Comparison of ENCODE assay signal across 13 cellular contexts in the genomic region with DNA sequence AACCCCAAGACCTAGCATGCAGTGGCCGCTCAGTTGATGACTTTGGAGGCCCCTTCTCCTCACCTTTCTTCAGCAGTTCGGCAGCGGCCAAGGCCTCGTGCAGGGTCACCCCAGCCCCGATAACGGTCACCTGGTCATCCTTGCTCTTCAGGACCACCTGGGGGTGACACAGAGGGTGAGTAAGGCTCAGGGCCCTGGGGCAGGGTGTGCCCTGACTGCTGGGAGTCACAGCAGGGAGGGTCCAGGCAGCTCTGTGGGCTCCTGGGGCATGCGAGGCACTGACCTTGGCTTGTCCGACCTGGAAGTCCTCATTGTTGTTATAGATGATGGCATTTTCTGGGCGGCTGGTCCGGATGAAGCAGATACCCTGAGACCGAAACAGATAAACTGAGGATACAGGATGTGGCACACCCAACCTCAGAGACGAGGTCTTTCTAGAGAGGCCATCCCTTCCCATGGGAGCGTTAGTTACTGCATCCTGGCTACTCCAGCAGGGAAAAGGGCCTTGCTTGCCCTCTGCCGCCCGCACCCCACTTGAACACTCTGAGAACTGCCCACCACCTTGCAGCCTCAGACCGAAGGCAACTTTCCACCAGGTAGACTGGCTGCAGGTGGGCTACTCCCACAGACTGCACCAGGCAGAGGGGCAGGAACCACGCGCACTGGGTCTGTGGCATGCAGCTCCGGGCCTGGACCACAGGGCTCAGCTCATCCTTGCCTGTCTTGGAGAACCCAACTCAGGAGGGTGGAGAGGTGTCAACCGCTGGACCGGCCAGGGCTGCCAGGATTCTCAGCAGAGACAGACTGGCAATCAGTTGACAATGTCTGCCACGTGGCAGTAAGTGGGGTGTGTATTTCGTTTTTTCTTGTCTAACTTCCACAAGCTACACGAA.
"Had no signal": no experiment of that assay in that cellular context is flagged by ENCODE, and none has a peak within 500 bp of the region (broad histone marks: within the 10 kb centered on the region; RNA-seq: fewer than 3 reads in every experiment).

No MANE protein-coding gene starts in this region.

- H3K27ac ChIP-seq: gastrocnemius medialis, prostate gland, right lobe of liver, VCaP had no signal

- H3K4me3 Mint-ChIP-seq: activated CD8-positive, alpha-beta T cell treated with anti-CD3 and anti-CD28 coated beads for 36 hours; activated naive CD4-positive, alpha-beta T cell treated with anti-CD3 and anti-CD28 coated beads for 36 hours; naive thymus-derived CD4-positive, alpha-beta T cell had no signal

- H3K27ac Mint-ChIP-seq: activated naive CD4-positive, alpha-beta T cell treated with anti-CD3 and anti-CD28 coated beads for 36 hours had no signal

- H3K27me3 Mint-ChIP-seq: activated CD8-positive, alpha-beta T cell treated with anti-CD3 and anti-CD28 coated beads for 36 hours; naive thymus-derived CD4-positive, alpha-beta T cell had no signal

- H3K9me3 ChIP-seq: gastrocnemius medialis, prostate gland, right lobe of liver had no signal

- H3K4me3 ChIP-seq: gastrocnemius medialis, prostate gland, right lobe of liver had no signal

- H3K27me3 ChIP-seq: gastrocnemius medialis, right lobe of liver had no signal

- H3K9me3 Mint-ChIP-seq: activated CD8-positive, alpha-beta T cell treated with anti-CD3 and anti-CD28 coated beads for 36 hours; activated naive CD4-positive, alpha-beta T cell treated with anti-CD3 and anti-CD28 coated beads for 36 hours had no signal

- H3K4me1 ChIP-seq: gastrocnemius medialis, prostate gland, right lobe of liver had no signal

- DNase-seq: activated CD8-positive, alpha-beta memory T cell treated with anti-CD3 and anti-CD28 coated beads, Interleukin-2, amount 50 U/mL, for 48 hours; activated CD8-positive, alpha-beta T cell treated with anti-CD3 and anti-CD28 coated beads for 36 hours; activated naive CD4-positive, alpha-beta T cell treated with anti-CD3 and anti-CD28 coated beads for 36 hours; cortex of kidney; effector memory CD4-positive, alpha-beta T cell; gastrocnemius medialis; naive thymus-derived CD4-positive, alpha-beta T cell; stimulated activated naive CD4-positive, alpha-beta T cell treated with Interleukin-2 at 50 U/mL for 16 hours; T1000; trophoblast cell had no signal
